Comparison of ENCODE assay signal across 8 cellular contexts in the genomic region with DNA sequence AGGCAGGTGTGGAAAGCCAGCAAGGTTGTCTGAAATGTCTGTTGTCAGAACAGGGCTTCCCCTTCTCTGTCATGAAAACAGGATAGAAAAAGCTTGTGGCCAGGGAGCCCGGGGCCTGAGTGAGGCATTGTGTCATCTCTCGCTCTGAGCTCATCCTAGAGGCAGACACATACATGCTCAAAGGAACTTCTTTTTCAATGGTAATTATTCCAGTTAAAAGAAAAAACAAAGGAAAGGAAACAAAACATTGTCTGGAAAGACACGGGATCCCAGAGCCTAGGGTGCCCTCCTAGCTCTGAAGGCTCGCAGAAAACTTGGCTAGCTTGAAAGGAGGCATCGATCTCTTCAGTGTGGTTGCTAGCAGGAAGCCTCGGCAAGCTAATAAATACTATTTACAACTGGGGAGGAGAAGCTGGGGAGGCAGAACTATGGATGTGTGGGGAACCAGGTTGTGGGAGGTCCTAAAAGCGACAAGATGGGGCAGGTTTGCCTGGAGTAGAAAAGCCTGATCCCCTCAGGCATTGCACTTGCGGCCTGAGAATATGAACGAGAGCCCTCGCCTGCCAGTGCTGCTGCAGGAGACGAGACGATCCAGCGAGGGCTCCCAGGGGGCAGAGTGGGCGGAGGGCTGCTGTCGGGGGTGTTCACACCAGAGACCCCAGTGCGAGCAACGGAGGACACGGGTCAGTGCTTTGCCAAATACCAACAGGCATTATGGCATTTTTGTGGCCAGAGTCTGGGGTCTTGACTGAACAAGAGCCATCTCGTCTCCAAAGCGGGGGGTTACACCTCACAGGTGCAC. TPM values are rescaled to one million over a fixed set of nuclear protein-coding genes. Genes with fewer than 3 reads are reported as not detected.
DNase-seq lines count a peak whose midpoint lies in the region; ATAC-seq and TF ChIP-seq lines count a peak whose summit lies in the region.

No MANE protein-coding gene starts in this region.

- no peaks in the 10 kb centered on the region for H3K27me3 Mint-ChIP-seq in stimulated activated naive B cell treated with anti-CD40 and anti-IgM and Interleukin-4, amounts not matched to agents 10 μg/mL and 1 μg/mL and 100 μg/mL, for 72 hours

- peaks cover 12 to 32% of the 10 kb centered on the region in 2 donors for H3K4me1 Mint-ChIP-seq in stimulated activated naive B cell treated with anti-CD40 and anti-IgM and Interleukin-4, amounts not matched to agents 10 μg/mL and 1 μg/mL and 100 μg/mL, for 72 hours

- H3K9me3 ChIP-seq in NT2/D1 (ENCODE audit: insufficient read depth, low read length) (no peaks in the 10 kb centered on the region), gastroesophageal sphincter (peaks cover 0 to 9% (median 0%) of the 10 kb centered on the region in 3 donors)

- in situ Hi-C loops in ACHN (cut with HindIII; ENCODE audit: low pct_ligation_motif_present, low pct_unique_long_range_greater_than_20kb, low sequenced_read_pairs): no loop called here

- no peaks in the 10 kb centered on the region for H3K27me3 ChIP-seq in NT2/D1 (ENCODE audit: insufficient read depth, insufficient read length)
- H3K27me3 ChIP-seq in gastroesophageal sphincter: no peaks in the 10 kb centered on the region

- peak overlapping the region; percentile 66 to 81 (median 72) for H3K27ac ChIP-seq in gastroesophageal sphincter

- peaks cover 60 to 77% of the 10 kb centered on the region in 2 donors for H3K36me3 Mint-ChIP-seq in stimulated activated naive B cell treated with anti-CD40 and anti-IgM and Interleukin-4, amounts not matched to agents 10 μg/mL and 1 μg/mL and 100 μg/mL, for 72 hours

- 56 to 57% methylated on average over 5 to 8 of the region's 20 CpGs for WGBS in gastroesophageal sphincter (ENCODE audit: low coverage in 1 of 2), 2 donors

- H3K36me3 ChIP-seq in NT2/D1 (ENCODE audit: insufficient read depth, insufficient read length, low read length): peaks cover 36% of the 10 kb centered on the region
- peaks cover 0 to 86% of the 10 kb centered on the region in 2 donors for H3K36me3 ChIP-seq in gastroesophageal sphincter

- H3K4me3 ChIP-seq in NT2/D1 (ENCODE audit: insufficient read length, low read depth): no peak overlapping the region
- H3K4me3 ChIP-seq in gastroesophageal sphincter: no peak overlapping the region

- peak overlapping the region; percentile 7 for H3K27ac Mint-ChIP-seq in stimulated activated naive B cell treated with anti-CD40 and anti-IgM and Interleukin-4, amounts not matched to agents 10 μg/mL and 1 μg/mL and 100 μg/mL, for 72 hours

- no peak for TF ChIP-seq EP300 in gastroesophageal sphincter (IDR thresholded peaks at IDR 0.05)

- H3K4me3 Mint-ChIP-seq in stimulated activated naive B cell treated with anti-CD40 and anti-IgM and Interleukin-4, amounts not matched to agents 10 μg/mL and 1 μg/mL and 100 μg/mL, for 72 hours: no peak overlapping the region

- TF ChIP-seq CTCF in gastroesophageal sphincter (IDR thresholded peaks at IDR 0.05): no peak

- TF ChIP-seq POLR2A in gastroesophageal sphincter (IDR thresholded peaks at IDR 0.05): no peak

- DNase-seq in SIG-M5 treated with dmso at 0.1 percent for 504 hours (lab: John Stamatoyannopoulos, UW; ENCODE audit: unreplicated experiment) (peak; percentile 1), SIG-M5 (lab: John Stamatoyannopoulos, UW) (no peak), NT2/D1 (ENCODE audit: low read depth, low spot score) (peak; percentile 79), hepatic stellate cell (ENCODE audit: low spot score) (no peak), ACHN (no peak)
- DNase-seq in stimulated activated naive B cell treated with anti-CD40 and anti-IgM and Interleukin-4, amounts not matched to agents 10 μg/mL and 1 μg/mL and 100 μg/mL, for 72 hours: no peak

- H3K4me1 ChIP-seq in NT2/D1 (ENCODE audit: insufficient read depth, insufficient read length) (peaks cover 8% of the 10 kb centered on the region), gastroesophageal sphincter (peaks cover 0 to 48% (median 21%) of the 10 kb centered on the region in 3 donors)

- no peaks in the 10 kb centered on the region for H3K9me3 Mint-ChIP-seq in stimulated activated naive B cell treated with anti-CD40 and anti-IgM and Interleukin-4, amounts not matched to agents 10 μg/mL and 1 μg/mL and 100 μg/mL, for 72 hours

- ATAC-seq in gastroesophageal sphincter (no peak), GM21737 (IDR thresholded peaks at IDR 0.05; ENCODE audit: unreplicated experiment) (no peak)
- peak; percentile 46 to 58 for ATAC-seq in stimulated activated naive B cell treated with anti-CD40 and anti-IgM and Interleukin-4, amounts not matched to agents 10 μg/mL and 1 μg/mL and 100 μg/mL, for 72 hours (replicated peaks)

- peak overlapping the region; percentile 57 for H3K9ac ChIP-seq in NT2/D1 (ENCODE audit: insufficient read length, low read depth)

RNA-seq across cellular contexts. Expression of a gene that starts 32.8 kb away (rescaled TPM):
- total RNA-seq in gastroesophageal sphincter: 1 to 10 TPM in 3 of 4 donors, under 1 TPM in 1; 0.27 to 4.8 (median 3.2) TPM

Comparison
In these comparisons a context has a peak if more than half of its experiments do, and no peak if none do; other contexts are left out.
1. DNase-seq: peak in SIG-M5 treated with dmso at 0.1 percent for 504 hours (single experiment) and NT2/D1 (single experiment); none in SIG-M5 (single experiment), stimulated activated naive B cell treated with anti-CD40 and anti-IgM and Interleukin-4, amounts not matched to agents 10 μg/mL and 1 μg/mL and 100 μg/mL, for 72 hours (single experiment), hepatic stellate cell (single experiment) and ACHN (single experiment).
2. ATAC-seq: peak in stimulated activated naive B cell treated with anti-CD40 and anti-IgM and Interleukin-4, amounts not matched to agents 10 μg/mL and 1 μg/mL and 100 μg/mL, for 72 hours (2 of 2); none in gastroesophageal sphincter (single experiment) and GM21737 (single experiment).